In the genomic region with DNA sequence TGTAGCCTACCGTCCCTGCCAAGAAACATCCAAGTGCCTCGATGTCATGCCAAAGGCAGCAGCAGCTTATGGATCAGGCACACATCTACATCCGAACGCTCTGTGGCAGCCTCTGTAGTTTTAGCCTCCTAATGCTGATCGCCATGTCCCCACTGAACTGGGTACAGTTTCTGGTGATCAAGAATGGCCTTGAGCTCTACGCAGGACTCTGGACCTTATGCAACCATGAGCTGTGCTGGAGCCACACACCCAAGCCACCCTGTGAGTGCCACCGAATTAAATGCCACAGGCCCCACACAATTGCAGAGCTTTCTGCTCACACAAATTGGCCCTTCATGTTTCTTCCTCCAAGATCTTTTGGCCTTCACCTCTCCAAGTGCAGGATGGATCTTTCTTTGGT, we compare ENCODE assay signal across 1 cellular context.
TF ChIP-seq lines count a peak whose summit lies in the region.

No MANE protein-coding gene starts in this region.

TF ChIP-seq in HepG2, 621 proteins besides CTCF, POLR2A, EP300 and RAD21 (continued from another document and continues in another):
- TF ChIP-seq, protein P1, sequence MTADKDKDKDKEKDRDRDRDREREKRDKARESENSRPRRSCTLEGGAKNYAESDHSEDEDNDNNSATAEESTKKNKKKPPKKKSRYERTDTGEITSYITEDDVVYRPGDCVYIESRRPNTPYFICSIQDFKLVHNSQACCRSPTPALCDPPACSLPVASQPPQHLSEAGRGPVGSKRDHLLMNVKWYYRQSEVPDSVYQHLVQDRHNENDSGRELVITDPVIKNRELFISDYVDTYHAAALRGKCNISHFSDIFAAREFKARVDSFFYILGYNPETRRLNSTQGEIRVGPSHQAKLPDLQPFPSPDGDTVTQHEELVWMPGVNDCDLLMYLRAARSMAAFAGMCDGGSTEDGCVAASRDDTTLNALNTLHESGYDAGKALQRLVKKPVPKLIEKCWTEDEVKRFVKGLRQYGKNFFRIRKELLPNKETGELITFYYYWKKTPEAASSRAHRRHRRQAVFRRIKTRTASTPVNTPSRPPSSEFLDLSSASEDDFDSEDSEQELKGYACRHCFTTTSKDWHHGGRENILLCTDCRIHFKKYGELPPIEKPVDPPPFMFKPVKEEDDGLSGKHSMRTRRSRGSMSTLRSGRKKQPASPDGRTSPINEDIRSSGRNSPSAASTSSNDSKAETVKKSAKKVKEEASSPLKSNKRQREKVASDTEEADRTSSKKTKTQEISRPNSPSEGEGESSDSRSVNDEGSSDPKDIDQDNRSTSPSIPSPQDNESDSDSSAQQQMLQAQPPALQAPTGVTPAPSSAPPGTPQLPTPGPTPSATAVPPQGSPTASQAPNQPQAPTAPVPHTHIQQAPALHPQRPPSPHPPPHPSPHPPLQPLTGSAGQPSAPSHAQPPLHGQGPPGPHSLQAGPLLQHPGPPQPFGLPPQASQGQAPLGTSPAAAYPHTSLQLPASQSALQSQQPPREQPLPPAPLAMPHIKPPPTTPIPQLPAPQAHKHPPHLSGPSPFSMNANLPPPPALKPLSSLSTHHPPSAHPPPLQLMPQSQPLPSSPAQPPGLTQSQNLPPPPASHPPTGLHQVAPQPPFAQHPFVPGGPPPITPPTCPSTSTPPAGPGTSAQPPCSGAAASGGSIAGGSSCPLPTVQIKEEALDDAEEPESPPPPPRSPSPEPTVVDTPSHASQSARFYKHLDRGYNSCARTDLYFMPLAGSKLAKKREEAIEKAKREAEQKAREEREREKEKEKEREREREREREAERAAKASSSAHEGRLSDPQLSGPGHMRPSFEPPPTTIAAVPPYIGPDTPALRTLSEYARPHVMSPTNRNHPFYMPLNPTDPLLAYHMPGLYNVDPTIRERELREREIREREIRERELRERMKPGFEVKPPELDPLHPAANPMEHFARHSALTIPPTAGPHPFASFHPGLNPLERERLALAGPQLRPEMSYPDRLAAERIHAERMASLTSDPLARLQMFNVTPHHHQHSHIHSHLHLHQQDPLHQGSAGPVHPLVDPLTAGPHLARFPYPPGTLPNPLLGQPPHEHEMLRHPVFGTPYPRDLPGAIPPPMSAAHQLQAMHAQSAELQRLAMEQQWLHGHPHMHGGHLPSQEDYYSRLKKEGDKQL (CRISPR knock-in tag; IDR thresholded peaks at IDR 0.05; ENCODE audit: low read depth): no peak
- TF ChIP-seq ZEB1 (IDR thresholded peaks at IDR 0.05; ENCODE audit: insufficient replicate concordance, low read depth) (no peak), HNRNPK (IDR thresholded peaks at IDR 0.05; ENCODE audit: low read depth, low read length, poor library complexity, severe bottlenecking) (no peak), HMG20B (CRISPR knock-in tag; conservative IDR thresholded peaks at IDR 0.05) (no peak), ZNF678 (CRISPR knock-in tag; IDR thresholded peaks at IDR 0.05) (no peak), ZNF792 (CRISPR knock-in tag; IDR thresholded peaks at IDR 0.05) (no peak), NCOR1 (IDR thresholded peaks at IDR 0.05; ENCODE audit: borderline replicate concordance, low read length) (peak; percentile 69; the same call in 1 of the 2 replicates), FIP1L1 (IDR thresholded peaks at IDR 0.05; ENCODE audit: borderline replicate concordance, insufficient read depth, low read depth, low read length) (no peak), SMAD1 (CRISPR knock-in tag; IDR thresholded peaks at IDR 0.05; ENCODE audit: borderline replicate concordance, low read depth) (no peak), ZFP62 (CRISPR knock-in tag; IDR thresholded peaks at IDR 0.05) (no peak), NONO (IDR thresholded peaks at IDR 0.05) (no peak), NONO (CRISPR knock-in tag; conservative IDR thresholded peaks at IDR 0.05) (no peak), ZNF264 (CRISPR knock-in tag; IDR thresholded peaks at IDR 0.05) (0 out of 2 replicates have a peak, but pooled peaks have one; percentile 50), ZNF709 (CRISPR knock-in tag; IDR thresholded peaks at IDR 0.05) (no peak), ZFAT (CRISPR knock-in tag; conservative IDR thresholded peaks at IDR 0.05) (no peak), ZFP41 (CRISPR knock-in tag; IDR thresholded peaks at IDR 0.05; ENCODE audit: borderline replicate concordance) (no peak), MXD4 (CRISPR knock-in tag; IDR thresholded peaks at IDR 0.05) (no peak), ZNF3 (CRISPR knock-in tag; IDR thresholded peaks at IDR 0.05) (no peak), HOXD1 (CRISPR knock-in tag; IDR thresholded peaks at IDR 0.05) (no peak), GATA4 (IDR thresholded peaks at IDR 0.05; ENCODE audit: borderline replicate concordance, low read depth) (no peak), MAFG (CRISPR knock-in tag; IDR thresholded peaks at IDR 0.05) (no peak), MIXL1 (CRISPR knock-in tag; IDR thresholded peaks at IDR 0.05) (peak; percentile 41; the same call in 1 of the 2 replicates), MLLT10 (CRISPR knock-in tag; IDR thresholded peaks at IDR 0.05) (no peak), GZF1 (CRISPR knock-in tag; IDR thresholded peaks at IDR 0.05) (no peak), ZNF652 (CRISPR knock-in tag; IDR thresholded peaks at IDR 0.05; ENCODE audit: borderline replicate concordance, low read depth) (no peak; the same call in 1 of the 2 replicates), ZNF282 (IDR thresholded peaks at IDR 0.05; ENCODE audit: partially characterized antibody) (no peak), FOXO1 (CRISPR knock-in tag; IDR thresholded peaks at IDR 0.05) (peak; percentile 60; the same call in 1 of the 2 replicates), TAF1 (CRISPR knock-in tag; IDR thresholded peaks at IDR 0.05) (no peak), ZNF614 (CRISPR knock-in tag; IDR thresholded peaks at IDR 0.05; ENCODE audit: borderline replicate concordance) (peak; percentile 53; the same call in 1 of the 2 replicates), REPIN1 (CRISPR knock-in tag; IDR thresholded peaks at IDR 0.05; ENCODE audit: borderline replicate concordance, low read depth) (no peak), TGIF2 (CRISPR knock-in tag; IDR thresholded peaks at IDR 0.05) (no peak), ZNF350 (CRISPR knock-in tag; IDR thresholded peaks at IDR 0.05; ENCODE audit: borderline replicate concordance, low read depth) (peak; percentile 61; the same call in 1 of the 2 replicates), NCOA2 (CRISPR knock-in tag; IDR thresholded peaks at IDR 0.05) (0 out of 2 replicates have a peak, but pooled peaks have one; percentile 40), RFX3 (CRISPR knock-in tag; IDR thresholded peaks at IDR 0.05) (no peak), RBFOX2 (IDR thresholded peaks at IDR 0.05; ENCODE audit: low read depth, low read length) (no peak), SNAPC2 (CRISPR knock-in tag; IDR thresholded peaks at IDR 0.05) (no peak), TBP (CRISPR knock-in tag; IDR thresholded peaks at IDR 0.05) (no peak), NFATC3 (CRISPR knock-in tag; IDR thresholded peaks at IDR 0.05) (no peak), ZNF296 (CRISPR knock-in tag; conservative IDR thresholded peaks at IDR 0.05) (no peak), NR2F2 (IDR thresholded peaks at IDR 0.05; ENCODE audit: borderline replicate concordance, low read depth) (no peak), SMARCC2 (IDR thresholded peaks at IDR 0.05) (no peak), KDM2A (CRISPR knock-in tag; IDR thresholded peaks at IDR 0.05; ENCODE audit: borderline replicate concordance, low read depth) (no peak), ETV5 (CRISPR knock-in tag; IDR thresholded peaks at IDR 0.05; ENCODE audit: borderline replicate concordance) (no peak), ZFP1 (CRISPR knock-in tag; IDR thresholded peaks at IDR 0.05) (peak; percentile 61; the same call in 1 of the 2 replicates)
- TF ChIP-seq, protein P2, sequence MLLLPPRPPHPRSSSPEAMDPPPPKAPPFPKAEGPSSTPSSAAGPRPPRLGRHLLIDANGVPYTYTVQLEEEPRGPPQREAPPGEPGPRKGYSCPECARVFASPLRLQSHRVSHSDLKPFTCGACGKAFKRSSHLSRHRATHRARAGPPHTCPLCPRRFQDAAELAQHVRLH (CRISPR knock-in tag; IDR thresholded peaks at IDR 0.05; ENCODE audit: borderline replicate concordance, low read depth): no peak
- TF ChIP-seq, protein P3, sequence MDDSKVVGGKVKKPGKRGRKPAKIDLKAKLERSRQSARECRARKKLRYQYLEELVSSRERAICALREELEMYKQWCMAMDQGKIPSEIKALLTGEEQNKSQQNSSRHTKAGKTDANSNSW (CRISPR knock-in tag; IDR thresholded peaks at IDR 0.05; ENCODE audit: borderline replicate concordance): no peak
- TF ChIP-seq, protein P4, sequence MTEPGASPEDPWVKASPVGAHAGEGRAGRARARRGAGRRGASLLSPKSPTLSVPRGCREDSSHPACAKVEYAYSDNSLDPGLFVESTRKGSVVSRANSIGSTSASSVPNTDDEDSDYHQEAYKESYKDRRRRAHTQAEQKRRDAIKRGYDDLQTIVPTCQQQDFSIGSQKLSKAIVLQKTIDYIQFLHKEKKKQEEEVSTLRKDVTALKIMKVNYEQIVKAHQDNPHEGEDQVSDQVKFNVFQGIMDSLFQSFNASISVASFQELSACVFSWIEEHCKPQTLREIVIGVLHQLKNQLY (CRISPR knock-in tag; IDR thresholded peaks at IDR 0.05): no peak
- TF ChIP-seq, protein P5, sequence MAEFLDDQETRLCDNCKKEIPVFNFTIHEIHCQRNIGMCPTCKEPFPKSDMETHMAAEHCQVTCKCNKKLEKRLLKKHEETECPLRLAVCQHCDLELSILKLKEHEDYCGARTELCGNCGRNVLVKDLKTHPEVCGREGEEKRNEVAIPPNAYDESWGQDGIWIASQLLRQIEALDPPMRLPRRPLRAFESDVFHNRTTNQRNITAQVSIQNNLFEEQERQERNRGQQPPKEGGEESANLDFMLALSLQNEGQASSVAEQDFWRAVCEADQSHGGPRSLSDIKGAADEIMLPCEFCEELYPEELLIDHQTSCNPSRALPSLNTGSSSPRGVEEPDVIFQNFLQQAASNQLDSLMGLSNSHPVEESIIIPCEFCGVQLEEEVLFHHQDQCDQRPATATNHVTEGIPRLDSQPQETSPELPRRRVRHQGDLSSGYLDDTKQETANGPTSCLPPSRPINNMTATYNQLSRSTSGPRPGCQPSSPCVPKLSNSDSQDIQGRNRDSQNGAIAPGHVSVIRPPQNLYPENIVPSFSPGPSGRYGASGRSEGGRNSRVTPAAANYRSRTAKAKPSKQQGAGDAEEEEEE (CRISPR knock-in tag; IDR thresholded peaks at IDR 0.05; ENCODE audit: borderline replicate concordance): no peak
- TF ChIP-seq, protein P6, sequence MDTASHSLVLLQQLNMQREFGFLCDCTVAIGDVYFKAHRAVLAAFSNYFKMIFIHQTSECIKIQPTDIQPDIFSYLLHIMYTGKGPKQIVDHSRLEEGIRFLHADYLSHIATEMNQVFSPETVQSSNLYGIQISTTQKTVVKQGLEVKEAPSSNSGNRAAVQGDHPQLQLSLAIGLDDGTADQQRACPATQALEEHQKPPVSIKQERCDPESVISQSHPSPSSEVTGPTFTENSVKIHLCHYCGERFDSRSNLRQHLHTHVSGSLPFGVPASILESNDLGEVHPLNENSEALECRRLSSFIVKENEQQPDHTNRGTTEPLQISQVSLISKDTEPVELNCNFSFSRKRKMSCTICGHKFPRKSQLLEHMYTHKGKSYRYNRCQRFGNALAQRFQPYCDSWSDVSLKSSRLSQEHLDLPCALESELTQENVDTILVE (CRISPR knock-in tag; IDR thresholded peaks at IDR 0.05): no peak
- TF ChIP-seq, protein P7, sequence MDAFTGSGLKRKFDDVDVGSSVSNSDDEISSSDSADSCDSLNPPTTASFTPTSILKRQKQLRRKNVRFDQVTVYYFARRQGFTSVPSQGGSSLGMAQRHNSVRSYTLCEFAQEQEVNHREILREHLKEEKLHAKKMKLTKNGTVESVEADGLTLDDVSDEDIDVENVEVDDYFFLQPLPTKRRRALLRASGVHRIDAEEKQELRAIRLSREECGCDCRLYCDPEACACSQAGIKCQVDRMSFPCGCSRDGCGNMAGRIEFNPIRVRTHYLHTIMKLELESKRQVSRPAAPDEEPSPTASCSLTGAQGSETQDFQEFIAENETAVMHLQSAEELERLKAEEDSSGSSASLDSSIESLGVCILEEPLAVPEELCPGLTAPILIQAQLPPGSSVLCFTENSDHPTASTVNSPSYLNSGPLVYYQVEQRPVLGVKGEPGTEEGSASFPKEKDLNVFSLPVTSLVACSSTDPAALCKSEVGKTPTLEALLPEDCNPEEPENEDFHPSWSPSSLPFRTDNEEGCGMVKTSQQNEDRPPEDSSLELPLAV (CRISPR knock-in tag; conservative IDR thresholded peaks at IDR 0.05; ENCODE audit: low read depth): no peak
- TF ChIP-seq, protein P8, sequence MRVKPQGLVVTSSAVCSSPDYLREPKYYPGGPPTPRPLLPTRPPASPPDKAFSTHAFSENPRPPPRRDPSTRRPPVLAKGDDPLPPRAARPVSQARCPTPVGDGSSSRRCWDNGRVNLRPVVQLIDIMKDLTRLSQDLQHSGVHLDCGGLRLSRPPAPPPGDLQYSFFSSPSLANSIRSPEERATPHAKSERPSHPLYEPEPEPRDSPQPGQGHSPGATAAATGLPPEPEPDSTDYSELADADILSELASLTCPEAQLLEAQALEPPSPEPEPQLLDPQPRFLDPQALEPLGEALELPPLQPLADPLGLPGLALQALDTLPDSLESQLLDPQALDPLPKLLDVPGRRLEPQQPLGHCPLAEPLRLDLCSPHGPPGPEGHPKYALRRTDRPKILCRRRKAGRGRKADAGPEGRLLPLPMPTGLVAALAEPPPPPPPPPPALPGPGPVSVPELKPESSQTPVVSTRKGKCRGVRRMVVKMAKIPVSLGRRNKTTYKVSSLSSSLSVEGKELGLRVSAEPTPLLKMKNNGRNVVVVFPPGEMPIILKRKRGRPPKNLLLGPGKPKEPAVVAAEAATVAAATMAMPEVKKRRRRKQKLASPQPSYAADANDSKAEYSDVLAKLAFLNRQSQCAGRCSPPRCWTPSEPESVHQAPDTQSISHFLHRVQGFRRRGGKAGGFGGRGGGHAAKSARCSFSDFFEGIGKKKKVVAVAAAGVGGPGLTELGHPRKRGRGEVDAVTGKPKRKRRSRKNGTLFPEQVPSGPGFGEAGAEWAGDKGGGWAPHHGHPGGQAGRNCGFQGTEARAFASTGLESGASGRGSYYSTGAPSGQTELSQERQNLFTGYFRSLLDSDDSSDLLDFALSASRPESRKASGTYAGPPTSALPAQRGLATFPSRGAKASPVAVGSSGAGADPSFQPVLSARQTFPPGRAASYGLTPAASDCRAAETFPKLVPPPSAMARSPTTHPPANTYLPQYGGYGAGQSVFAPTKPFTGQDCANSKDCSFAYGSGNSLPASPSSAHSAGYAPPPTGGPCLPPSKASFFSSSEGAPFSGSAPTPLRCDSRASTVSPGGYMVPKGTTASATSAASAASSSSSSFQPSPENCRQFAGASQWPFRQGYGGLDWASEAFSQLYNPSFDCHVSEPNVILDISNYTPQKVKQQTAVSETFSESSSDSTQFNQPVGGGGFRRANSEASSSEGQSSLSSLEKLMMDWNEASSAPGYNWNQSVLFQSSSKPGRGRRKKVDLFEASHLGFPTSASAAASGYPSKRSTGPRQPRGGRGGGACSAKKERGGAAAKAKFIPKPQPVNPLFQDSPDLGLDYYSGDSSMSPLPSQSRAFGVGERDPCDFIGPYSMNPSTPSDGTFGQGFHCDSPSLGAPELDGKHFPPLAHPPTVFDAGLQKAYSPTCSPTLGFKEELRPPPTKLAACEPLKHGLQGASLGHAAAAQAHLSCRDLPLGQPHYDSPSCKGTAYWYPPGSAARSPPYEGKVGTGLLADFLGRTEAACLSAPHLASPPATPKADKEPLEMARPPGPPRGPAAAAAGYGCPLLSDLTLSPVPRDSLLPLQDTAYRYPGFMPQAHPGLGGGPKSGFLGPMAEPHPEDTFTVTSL (CRISPR knock-in tag; IDR thresholded peaks at IDR 0.05; ENCODE audit: borderline replicate concordance): peak; percentile 83; the same call in 1 of the 2 replicates
